5 cellular contexts compared by ENCODE assay signal in genomic region chrX:1136582-1136981, GRCh38.
DNase-seq lines count a peak whose midpoint lies in the region; TF ChIP-seq lines count a peak whose summit lies in the region.
"Not testable (repeated sequence)": the region's sequence is repeated elsewhere in the genome, so short reads cannot be mapped to it uniquely, and the experiment has no call there.

No MANE protein-coding gene starts in this region.

- H3K4me3 Mint-ChIP-seq in activated CD4-positive, alpha-beta T cell treated with anti-CD3 and anti-CD28 coated beads, Interleukin-2, amount 10 ng/mL, durations not matched to agents 24 days and 14 days; osteocyte (ENCODE audit: unreplicated experiment): not testable (repeated sequence)

- not testable (repeated sequence) for H3K27ac ChIP-seq in coronary artery, spleen

- peaks cover 0 to 48% (median 0%) of the 10 kb centered on the region in 8 donors for H3K9me3 ChIP-seq in spleen

- TF ChIP-seq POLR2A in spleen (IDR thresholded peaks at IDR 0.05): not testable (repeated sequence)

- WGBS in spleen, 5 donors: 73 to 89% (median 86%) methylated on average over 7 to 8 of the region's 8 CpGs

- H3K4me3 ChIP-seq in coronary artery, spleen: not testable (repeated sequence)

- not testable (repeated sequence) for H3K27ac Mint-ChIP-seq in activated CD4-positive, alpha-beta T cell treated with anti-CD3 and anti-CD28 coated beads, Interleukin-2, amount 10 ng/mL, durations not matched to agents 24 days and 14 days; osteocyte (ENCODE audit: unreplicated experiment)

- peak; percentile 51 for DNase-seq in activated CD4-positive, alpha-beta T cell treated with anti-CD3 and anti-CD28 coated beads, Interleukin-2, amount 10 ng/mL, durations not matched to agents 24 days and 14 days
- DNase-seq in coronary artery (ENCODE audit: low spot score) (peak; percentile 0), cardiac septum (ENCODE audit: low spot score) (peak; percentile 29), osteocyte (ENCODE audit: extremely low spot score, unreplicated experiment) (peak; percentile 53), spleen (peak; percentile 28)

- H3K9me3 Mint-ChIP-seq in activated CD4-positive, alpha-beta T cell treated with anti-CD3 and anti-CD28 coated beads, Interleukin-2, amount 10 ng/mL, durations not matched to agents 24 days and 14 days; osteocyte (ENCODE audit: unreplicated experiment): not testable (repeated sequence)

- H3K4me1 Mint-ChIP-seq in activated CD4-positive, alpha-beta T cell treated with anti-CD3 and anti-CD28 coated beads, Interleukin-2, amount 10 ng/mL, durations not matched to agents 24 days and 14 days; osteocyte (ENCODE audit: unreplicated experiment): not testable (repeated sequence)

- not testable (repeated sequence) for TF ChIP-seq CTCF in coronary artery (IDR thresholded peaks at IDR 0.05); osteocyte (IDR thresholded peaks at IDR 0.05); spleen (IDR thresholded peaks at IDR 0.05 in 8 of 11, conservative IDR thresholded peaks at IDR 0.05 in 3 of 11)

- intact Hi-C loops in activated CD4-positive, alpha-beta T cell treated with anti-CD3 and anti-CD28 coated beads, Interleukin-2, amount 10 ng/mL, durations not matched to agents 24 days and 14 days (cut with micrococcal nuclease); cardiac septum (cut with DNase I); spleen (cut with DNase I; ENCODE audit: low total_unique reads): not testable (repeated sequence)

- H3K36me3 ChIP-seq in spleen: not testable (repeated sequence)

- H3K27me3 Mint-ChIP-seq in activated CD4-positive, alpha-beta T cell treated with anti-CD3 and anti-CD28 coated beads, Interleukin-2, amount 10 ng/mL, durations not matched to agents 24 days and 14 days; osteocyte (ENCODE audit: unreplicated experiment): not testable (repeated sequence)

- H3K27me3 ChIP-seq in spleen (replicated peaks in 1 of 7): not testable (repeated sequence)

- not testable (repeated sequence) for H3K36me3 Mint-ChIP-seq in activated CD4-positive, alpha-beta T cell treated with anti-CD3 and anti-CD28 coated beads, Interleukin-2, amount 10 ng/mL, durations not matched to agents 24 days and 14 days (ENCODE audit: low read depth); osteocyte (ENCODE audit: unreplicated experiment)

- H3K4me1 ChIP-seq in spleen: not testable (repeated sequence)

Comparison
In these comparisons a context has a peak if more than half of its experiments do, and no peak if none do; other contexts are left out.
1. DNase-seq: peak in every context shown above with its lines; median percentile 53 in osteocyte; 51 in activated CD4-positive, alpha-beta T cell treated with anti-CD3 and anti-CD28 coated beads, Interleukin-2, amount 10 ng/mL, durations not matched to agents 24 days and 14 days; 29 in cardiac septum; 28 in spleen; 0 in coronary artery.